8 cellular contexts compared by ENCODE assay signal in genomic region chr12:56635539-56636117, GRCh38.
DNase-seq lines count a peak whose midpoint lies in the region; ATAC-seq and TF ChIP-seq lines count a peak whose summit lies in the region.

No MANE protein-coding gene starts in this region.

- POLR2A ChIA-PET in RWPE1 (lab: Yijun Ruan, JAX; ENCODE audit: low non-redundant PET), result no interaction called here

- TF ChIP-seq CTCF in GM12864 (IDR thresholded peaks at IDR 0.05; ENCODE audit: low read depth, low read length, missing control alignments) (no peak), RWPE1 (conservative IDR thresholded peaks at IDR 0.05; ENCODE audit: low read depth) (no peak)

- ATAC-seq in effector memory CD8-positive, alpha-beta T cell (replicated peaks), result no peak
- no peak for ATAC-seq in GM18867 (IDR thresholded peaks at IDR 0.05; ENCODE audit: unreplicated experiment)

- H3K4me3 Mint-ChIP-seq in effector memory CD8-positive, alpha-beta T cell, result peak overlapping the region; percentile 95 to 100

- H3K36me3 Mint-ChIP-seq in effector memory CD8-positive, alpha-beta T cell (ENCODE audit: insufficient read depth), result peaks cover 55% of the 10 kb centered on the region

- no peaks in the 10 kb centered on the region for H3K9me3 Mint-ChIP-seq in effector memory CD8-positive, alpha-beta T cell

- H3K27ac Mint-ChIP-seq in effector memory CD8-positive, alpha-beta T cell, result peak overlapping the region; percentile 92 to 98

- peak overlapping the region; percentile 95 for H3K27ac ChIP-seq in RWPE1

- H3K4me3 ChIP-seq in GM12864 (ENCODE audit: low read depth, low read length) (peak overlapping the region; percentile 89), neuron (ENCODE audit: low read length) (peak overlapping the region; percentile 83)

- H2AFZ ChIP-seq in neuron (ENCODE audit: low read depth, low read length), result no peak overlapping the region

- H3K4me1 ChIP-seq in neuron (ENCODE audit: insufficient read depth, low read length), result peaks cover 53% of the 10 kb centered on the region

- DNase-seq in GM12864 (ENCODE audit: low read depth), result no peak
- peak; percentile 48 for DNase-seq in RWPE1 (ENCODE audit: low spot score)
- no peak for DNase-seq in effector memory CD8-positive, alpha-beta T cell
- no peak for DNase-seq in NCI-H2171 treated with DMSO at 0.1 percent for 48 hours (lab: John Stamatoyannopoulos, UW)
- no peak for DNase-seq in NCI-H1694 treated with DMSO at 0.1 percent for 48 hours (lab: John Stamatoyannopoulos, UW)
- DNase-seq in HUDEP-2 (lab: John Stamatoyannopoulos, UW; ENCODE audit: unreplicated experiment in 76 of 76), result no peak

- H3K27me3 ChIP-seq in neuron (ENCODE audit: insufficient read depth, low read length), result no peaks in the 10 kb centered on the region

- CTCF ChIA-PET in RWPE1 (lab: Yijun Ruan, JAX), result interaction anchor here (0.6 to 1.6 kb wide), 6 partner anchors 10 to 588 kb away, joined by 4 to 11 read pairs (median 4); no protein-coding TSS in a partner anchor

- H3K9me3 ChIP-seq in neuron (ENCODE audit: low read length), result no peaks in the 10 kb centered on the region

- no peaks in the 10 kb centered on the region for H3K27me3 Mint-ChIP-seq in effector memory CD8-positive, alpha-beta T cell

- H3K4me1 Mint-ChIP-seq in effector memory CD8-positive, alpha-beta T cell (ENCODE audit: low read depth in 2 of 2), result peaks cover 53% of the 10 kb centered on the region in 2 donors

- peaks cover 27% of the 10 kb centered on the region for H3K36me3 ChIP-seq in neuron (ENCODE audit: insufficient read depth, low read length)
